In the genomic region with DNA sequence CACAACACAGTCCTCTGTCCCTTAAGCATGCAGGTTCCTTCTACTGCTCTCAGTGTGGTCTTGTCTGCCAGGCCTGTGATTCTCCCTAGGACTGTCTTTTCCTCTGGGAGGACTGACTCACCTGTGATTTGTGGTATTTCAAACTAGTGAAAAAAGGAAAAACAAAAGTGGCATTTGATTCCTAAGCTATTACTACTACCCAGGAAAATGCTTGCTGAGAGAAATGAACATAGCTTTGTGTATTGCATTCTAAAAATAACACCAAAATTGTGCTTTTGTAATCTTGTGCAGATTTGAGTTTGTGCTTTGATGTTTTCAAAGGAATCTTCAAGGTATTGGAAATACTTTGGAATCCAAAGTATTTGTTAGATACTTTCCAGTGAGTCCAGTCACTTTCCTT, we compare ENCODE assay signal across 17 cellular contexts. TPM values are rescaled to one million over a fixed set of nuclear protein-coding genes. Genes with fewer than 3 reads are reported as not detected.
DNase-seq lines count a peak whose midpoint lies in the region; ATAC-seq, FAIRE-seq and TF ChIP-seq lines count a peak whose summit lies in the region.
"Had no signal": no experiment of that assay in that cellular context is flagged by ENCODE, and none has a peak within 500 bp of the region (broad histone marks: within the 10 kb centered on the region; RNA-seq: fewer than 3 reads in every experiment).

No MANE protein-coding gene starts in this region.

- H3K27ac Mint-ChIP-seq in activated T-helper 17 cell treated with anti-CD3 and anti-CD28 coated beads, Interleukin-2, amount 50 U/mL, for 72 hours, result peak overlapping the region; percentile 13
- H3K27ac Mint-ChIP-seq: activated T-cell treated with anti-CD3 and anti-CD28 coated beads, Interleukin-2, amount 50 U/mL, for 72 hours had no signal

- intact Hi-C loops in heart left ventricle (cut with DNase I), result loop anchor here in 9 of 10 donors (5.0 to 10.0 kb wide), 9 partner anchors 58 to 365 kb away; partner anchors contain the start of genes MPZL1 (in 3 of the 9), DCAF6 (in 2 of the 9), GPR161 (in 2 of the 9) and MPC2 (in 2 of the 9)
- intact Hi-C loops in Right ventricle myocardium inferior (cut with DNase I), result loop anchor here (10.0 kb wide), 2 partner anchors 145 to 285 kb away; partner anchors contain the start of genes DCAF6 and MPC2
- intact Hi-C loops in lower lobe of right lung (cut with DNase I), result no loop called here

- no peaks in the 10 kb centered on the region for H3K27me3 ChIP-seq in heart left ventricle
- no peaks in the 10 kb centered on the region for H3K27me3 ChIP-seq in foreskin keratinocyte
- no peaks in the 10 kb centered on the region for H3K27me3 ChIP-seq in lower lobe of right lung (ENCODE audit: low read depth)
- H3K27me3 ChIP-seq: suprapubic skin had no signal

- no peaks in the 10 kb centered on the region for H3K9me3 Mint-ChIP-seq in activated T-helper 17 cell treated with anti-CD3 and anti-CD28 coated beads, Interleukin-2, amount 50 U/mL, for 72 hours
- H3K9me3 Mint-ChIP-seq: activated T-cell treated with anti-CD3 and anti-CD28 coated beads, Interleukin-2, amount 50 U/mL, for 72 hours had no signal

- H3K36me3 Mint-ChIP-seq in activated T-helper 17 cell treated with anti-CD3 and anti-CD28 coated beads, Interleukin-2, amount 50 U/mL, for 72 hours (ENCODE audit: low read depth), result peaks cover 22% of the 10 kb centered on the region

- H3K27ac ChIP-seq in heart left ventricle, result peak overlapping the region in 8 of 12 donors; percentile 1 to 57 (median 47)
- peak overlapping the region; percentile 0 for H3K27ac ChIP-seq in foreskin keratinocyte
- H3K27ac ChIP-seq in lower lobe of right lung, result no peak overlapping the region
- H3K27ac ChIP-seq: A549, suprapubic skin had no signal

- ATAC-seq in heart left ventricle (no peak), Right ventricle myocardium inferior (no peak), foreskin keratinocyte (peak; percentile 72), lower lobe of right lung (no peak)
- no peak for ATAC-seq in activated T-helper 17 cell treated with anti-CD3 and anti-CD28 coated beads, Interleukin-2, amount 50 U/mL, for 72 hours (replicated peaks)
- ATAC-seq: A549; activated T-cell treated with anti-CD3 and anti-CD28 coated beads, Interleukin-2, amount 50 U/mL, for 72 hours; Panc1 had no signal

- H3K4me3 Mint-ChIP-seq in activated T-helper 17 cell treated with anti-CD3 and anti-CD28 coated beads, Interleukin-2, amount 50 U/mL, for 72 hours, result no peak overlapping the region
- H3K4me3 Mint-ChIP-seq: activated T-cell treated with anti-CD3 and anti-CD28 coated beads, Interleukin-2, amount 50 U/mL, for 72 hours had no signal

- H3K9me3 ChIP-seq in heart left ventricle (no peaks in the 10 kb centered on the region), lower lobe of right lung (no peaks in the 10 kb centered on the region)
- H3K9me3 ChIP-seq: A549, suprapubic skin had no signal

- H3K36me3 ChIP-seq in heart left ventricle (peaks cover 0 to 47% (median 32%) of the 10 kb centered on the region in 9 donors), lower lobe of right lung (peaks cover 38% of the 10 kb centered on the region)

- H3K4me1 ChIP-seq in heart left ventricle (peaks cover 0 to 40% (median 20%) of the 10 kb centered on the region in 12 donors), foreskin keratinocyte (peaks cover 26% of the 10 kb centered on the region), lower lobe of right lung (peaks cover 16% of the 10 kb centered on the region)
- H3K4me1 ChIP-seq: A549 had no signal

- no peak for TF ChIP-seq POLR2A in heart left ventricle (IDR thresholded peaks at IDR 0.05)

- no peak for DNase-seq in heart left ventricle
- DNase-seq in Right ventricle myocardium inferior (ENCODE audit: missing footprints), result no peak
- peak; percentile 54 to 80 for DNase-seq in foreskin keratinocyte
- peak; percentile 52 for DNase-seq in urothelium cell line (ENCODE audit: low spot score)
- no peak for DNase-seq in NCI-H146 (lab: John Stamatoyannopoulos, UW)
- no peak for DNase-seq in T-helper 9 cell
- DNase-seq in lower lobe of right lung, result no peak
- DNase-seq: activated CD4-positive, alpha-beta T cell treated with anti-CD3 and anti-CD28 coated beads for 48 hours; activated T-cell treated with anti-CD3 and anti-CD28 coated beads, Interleukin-2, amount 50 U/mL, for 72 hours; DMS 273 treated with DMSO at 0.1 percent for 48 hours; hypothalamus; NCI-H1105; NCI-H510A treated with DMSO at 0.1 percent for 48 hours had no signal

- no peak for FAIRE-seq in urothelium cell line (lab: Jason Lieb, UNC)
- FAIRE-seq: A549 had no signal

- H3K27me3 Mint-ChIP-seq in activated T-helper 17 cell treated with anti-CD3 and anti-CD28 coated beads, Interleukin-2, amount 50 U/mL, for 72 hours, result no peaks in the 10 kb centered on the region

- TF ChIP-seq CTCF in heart left ventricle (IDR thresholded peaks at IDR 0.05) (no peak), foreskin keratinocyte (conservative IDR thresholded peaks at IDR 0.05) (no peak), lower lobe of right lung (IDR thresholded peaks at IDR 0.05) (no peak)

- H3K4me1 Mint-ChIP-seq in activated T-helper 17 cell treated with anti-CD3 and anti-CD28 coated beads, Interleukin-2, amount 50 U/mL, for 72 hours, result no peaks in the 10 kb centered on the region

- H3K4me3 ChIP-seq in heart left ventricle (no peak overlapping the region), lower lobe of right lung (no peak overlapping the region)
- H3K4me3 ChIP-seq: A549, suprapubic skin had no signal

RNA-seq across cellular contexts. Expression of gene GPR161, which starts 57.0 kb away (rescaled TPM):
- total RNA-seq in heart left ventricle, result 1 to 10 TPM; 1.4 to 4.8 (median 2.4) TPM
- polyA plus RNA-seq in heart left ventricle, result 1 to 10 TPM in 1 of 2 donors, under 1 TPM in 1; 0.95 to 2.8 TPM
- total RNA-seq in Right ventricle myocardium inferior, result 3.0 TPM
- 1 to 10 TPM in 1 of 2 donors, under 1 TPM in 1; 0.93 to 1.1 TPM for total RNA-seq in activated T-helper 17 cell treated with anti-CD3 and anti-CD28 coated beads, Interleukin-2, amount 50 U/mL, for 72 hours
- total RNA-seq in foreskin keratinocyte, result 20.8 and 23.6 TPM in 2 replicates
- 11.4 and 11.6 TPM in 2 replicates for polyA plus RNA-seq in foreskin keratinocyte
- total RNA-seq in lower lobe of right lung, result 9.6 TPM

Comparison
In these comparisons a context has a peak if more than half of its experiments do, and no peak if none do; other contexts are left out.
1. DNase-seq: peak in foreskin keratinocyte (2 of 2) and urothelium cell line (single experiment); none in heart left ventricle (0 of 5), Right ventricle myocardium inferior (single experiment), NCI-H146 (single experiment), T-helper 9 cell (single experiment) and lower lobe of right lung (single experiment).